8 cellular contexts compared by ENCODE assay signal in genomic region chr10:23314835-23315239, GRCh38. TPM values are rescaled to one million over a fixed set of nuclear protein-coding genes. Genes with fewer than 3 reads are reported as not detected.
DNase-seq lines count a peak whose midpoint lies in the region; ATAC-seq and TF ChIP-seq lines count a peak whose summit lies in the region.

No MANE protein-coding gene starts in this region.

- 0 to 2% methylated on average over 3 of the region's 3 CpGs for WGBS in gastroesophageal sphincter (ENCODE audit: low coverage in 1 of 2), 2 donors

- H3K27ac Mint-ChIP-seq in HFFc6, result no peak overlapping the region
- H3K27ac Mint-ChIP-seq in activated T-helper 1 cell treated with anti-CD3 and anti-CD28 coated beads, Interleukin-12 subunit alpha, Interleukin-12 subunit beta, Interleukin-2, Interleukin-4 antibody, amounts not matched to agents 30 ng/mL and 10 ng/mL and 1 ng/mL, durations not matched to agents 14 hours and 24 hours and 36 hours, result no peak overlapping the region

- H3K4me3 ChIP-seq in gastroesophageal sphincter, result no peak overlapping the region

- no peaks in the 10 kb centered on the region for H3K36me3 ChIP-seq in gastroesophageal sphincter

- H3K27me3 ChIP-seq in gastroesophageal sphincter, result no peaks in the 10 kb centered on the region

- no peak overlapping the region for H3K4me3 Mint-ChIP-seq in HFFc6
- no peak overlapping the region for H3K4me3 Mint-ChIP-seq in activated T-helper 1 cell treated with anti-CD3 and anti-CD28 coated beads, Interleukin-12 subunit alpha, Interleukin-12 subunit beta, Interleukin-2, Interleukin-4 antibody, amounts not matched to agents 30 ng/mL and 10 ng/mL and 1 ng/mL, durations not matched to agents 14 hours and 24 hours and 36 hours

- H3K4me1 ChIP-seq in gastroesophageal sphincter, result peaks cover 0 to 6% (median 0%) of the 10 kb centered on the region in 3 donors

- DNase-seq in NCI-H2107 treated with DMSO at 0.1 percent for 48 hours (lab: John Stamatoyannopoulos, UW; ENCODE audit: unreplicated experiment) (peak; percentile 13), NCI-H2107 (lab: John Stamatoyannopoulos, UW) (no peak), HFFc6 (peak; percentile 77), NCI-H69 (lab: John Stamatoyannopoulos, UW) (peak; percentile 35), pons (ENCODE audit: low spot score) (peak; percentile 87)
- DNase-seq in activated T-helper 1 cell treated with anti-CD3 and anti-CD28 coated beads, Interleukin-12 subunit alpha, Interleukin-12 subunit beta, Interleukin-2, Interleukin-4 antibody, amounts not matched to agents 30 ng/mL and 10 ng/mL and 1 ng/mL, durations not matched to agents 14 hours and 24 hours and 36 hours (ENCODE audit: low spot score), result peak; percentile 29

- TF ChIP-seq POLR2A in gastroesophageal sphincter (IDR thresholded peaks at IDR 0.05), result no peak

- H3K4me1 Mint-ChIP-seq in HFFc6 (ENCODE audit: low read depth), result peaks cover 21% of the 10 kb centered on the region
- peaks cover 5% of the 10 kb centered on the region for H3K4me1 Mint-ChIP-seq in activated T-helper 1 cell treated with anti-CD3 and anti-CD28 coated beads, Interleukin-12 subunit alpha, Interleukin-12 subunit beta, Interleukin-2, Interleukin-4 antibody, amounts not matched to agents 30 ng/mL and 10 ng/mL and 1 ng/mL, durations not matched to agents 14 hours and 24 hours and 36 hours (ENCODE audit: low read depth)

- peak; percentile 88 for TF ChIP-seq CTCF in HFFc6 (IDR thresholded peaks at IDR 0.05)
- peak; percentile 49 to 68 (median 66) for TF ChIP-seq CTCF in gastroesophageal sphincter (IDR thresholded peaks at IDR 0.05)

- no peaks in the 10 kb centered on the region for H3K9me3 Mint-ChIP-seq in HFFc6
- H3K9me3 Mint-ChIP-seq in activated T-helper 1 cell treated with anti-CD3 and anti-CD28 coated beads, Interleukin-12 subunit alpha, Interleukin-12 subunit beta, Interleukin-2, Interleukin-4 antibody, amounts not matched to agents 30 ng/mL and 10 ng/mL and 1 ng/mL, durations not matched to agents 14 hours and 24 hours and 36 hours, result peaks cover 6% of the 10 kb centered on the region

- no peaks in the 10 kb centered on the region for H3K9me3 ChIP-seq in gastroesophageal sphincter

- intact Hi-C loops in activated T-helper 1 cell treated with anti-CD3 and anti-CD28 coated beads, Interleukin-12 subunit alpha, Interleukin-12 subunit beta, Interleukin-2, Interleukin-4 antibody, amounts not matched to agents 30 ng/mL and 10 ng/mL and 1 ng/mL, durations not matched to agents 14 hours and 24 hours and 36 hours (cut with micrococcal nuclease), result loop anchor here (1.0 to 5.0 kb wide), 6 partner anchors 156 to 882 kb away; no protein-coding TSS in a partner anchor

- no peak overlapping the region for H3K27ac ChIP-seq in gastroesophageal sphincter

- peaks cover 7% of the 10 kb centered on the region; the same call in 1 of the 2 replicates for H3K27me3 Mint-ChIP-seq in HFFc6 (ENCODE audit: insufficient read depth)
- H3K27me3 Mint-ChIP-seq in activated T-helper 1 cell treated with anti-CD3 and anti-CD28 coated beads, Interleukin-12 subunit alpha, Interleukin-12 subunit beta, Interleukin-2, Interleukin-4 antibody, amounts not matched to agents 30 ng/mL and 10 ng/mL and 1 ng/mL, durations not matched to agents 14 hours and 24 hours and 36 hours (ENCODE audit: insufficient read depth), result no peaks in the 10 kb centered on the region

- TF ChIP-seq EP300 in gastroesophageal sphincter (IDR thresholded peaks at IDR 0.05), result no peak

- no peak for ATAC-seq in gastroesophageal sphincter
- no peak for ATAC-seq in HG03280 (IDR thresholded peaks at IDR 0.05; ENCODE audit: unreplicated experiment)

- H3K36me3 Mint-ChIP-seq in HFFc6 (ENCODE audit: low read depth), result no peaks in the 10 kb centered on the region
- H3K36me3 Mint-ChIP-seq in activated T-helper 1 cell treated with anti-CD3 and anti-CD28 coated beads, Interleukin-12 subunit alpha, Interleukin-12 subunit beta, Interleukin-2, Interleukin-4 antibody, amounts not matched to agents 30 ng/mL and 10 ng/mL and 1 ng/mL, durations not matched to agents 14 hours and 24 hours and 36 hours (ENCODE audit: low read depth), result no peaks in the 10 kb centered on the region

RNA-seq across cellular contexts. Expression of gene C10orf67, which starts 29.8 kb away (rescaled TPM):
- total RNA-seq in HFFc6 (2021; fragmentation: NEBNext Ultra II Directional; extraction: Animal tissue kit (Norgen Biotek cat#: 25700)), result under 1 TPM; 0.10 to 0.88 (median 0.33) TPM
- total RNA-seq in activated T-helper 1 cell treated with anti-CD3 and anti-CD28 coated beads, Interleukin-12 subunit alpha, Interleukin-12 subunit beta, Interleukin-2, Interleukin-4 antibody, amounts not matched to agents 30 ng/mL and 10 ng/mL and 1 ng/mL, durations not matched to agents 14 hours and 24 hours and 36 hours, result 0.18 TPM in 1 of 2 replicates, not detected in the other
- not detected for total RNA-seq in gastroesophageal sphincter
